8 cellular contexts compared by ENCODE assay signal in genomic region chr2:91571239-91571923, GRCh38.
A peak's percentile ranks its signal among the peaks of the same experiment; 100 is the strongest.
DNase-seq lines count a peak whose midpoint lies in the region; ATAC-seq and TF ChIP-seq lines count a peak whose summit lies in the region.
"Not testable (repeated sequence)": the region's sequence is repeated elsewhere in the genome, so short reads cannot be mapped to it uniquely, and the experiment has no call there.

No MANE protein-coding gene starts in this region.

- not testable (repeated sequence) for H3K27me3 ChIP-seq in GM23248 (replicated peaks; ENCODE audit: insufficient read depth); PC-3 (ENCODE audit: low read length); mammary epithelial cell (ENCODE audit: insufficient read depth, low read length); vagina

- not testable (repeated sequence) for H3K4me2 ChIP-seq in GM23248 (ENCODE audit: unreplicated experiment); PC-3 (ENCODE audit: low read length)
- peak overlapping the region; percentile 21 for H3K4me2 ChIP-seq in mammary epithelial cell (ENCODE audit: insufficient read depth, low read depth, low read length)

- 66 to 86% methylated on average over 31 to 76 of the region's 78 CpGs for WGBS in GM23248 (ENCODE audit: low coverage in 1 of 2, low lambda C conversion rate in 2 of 2, missing lambda C conversion rate in 2 of 2), 2 experiments
- 53% methylated on average over 48 of the region's 78 CpGs for WGBS in mammary epithelial cell (ENCODE audit: low coverage, missing lambda C conversion rate)

- dilution Hi-C loops in mammary epithelial cell (cut with HindIII; ENCODE audit: low sequenced_read_pairs) = not testable (repeated sequence)

- intact Hi-C loops in PC-3 (cut with micrococcal nuclease); mammary epithelial cell (cut with micrococcal nuclease); cardiac septum (cut with DNase I); vagina (cut with DNase I): not testable (repeated sequence)

- not testable (repeated sequence) for H3F3A ChIP-seq in GM23248 (ENCODE audit: insufficient read depth); PC-3 (ENCODE audit: low read length, unreplicated experiment)

- H4K20me1 ChIP-seq in GM23248 (ENCODE audit: insufficient read depth); PC-3 (ENCODE audit: low read length); mammary epithelial cell (ENCODE audit: insufficient read depth, low read length): not testable (repeated sequence)

- ATAC-seq in PC-3 = peak; percentile 31

- POLR2A ChIA-PET in PC-3 (lab: Charles Lee; ENCODE audit: unreplicated experiment) = not testable (repeated sequence)

- TF ChIP-seq POLR2A in vagina (IDR thresholded peaks at IDR 0.05) = not testable (repeated sequence)

- not testable (repeated sequence) for H3K27ac ChIP-seq in GM23248; PC-3 (ENCODE audit: low read length); mammary epithelial cell (ENCODE audit: insufficient read depth, low read depth, low read length); vagina

- H3K4me3 ChIP-seq in GM23248; PC-3 (ENCODE audit: low read length); vagina: not testable (repeated sequence)
- H3K4me3 ChIP-seq in mammary epithelial cell (replicated peaks in 1 of 3; ENCODE audit: insufficient read depth in 1 of 3, low read depth in 2 of 3, low read length in 3 of 3) = peak overlapping the region in 1 of 3 experiments; percentile 18

- not testable (repeated sequence) for H3K4me1 ChIP-seq in GM23248 (ENCODE audit: insufficient read depth); PC-3 (ENCODE audit: insufficient read depth, low read length); mammary epithelial cell (ENCODE audit: insufficient read depth, low read length); vagina

- DNase-seq in GM23248 (peak; percentile 49), mammary epithelial cell (peak; percentile 59), cardiac septum (ENCODE audit: low spot score) (peak; percentile 77), islet precursor cell (peak; percentile 50), myocyte (ENCODE audit: low read depth) (peak; percentile 9), retina (peak; percentile 45), vagina (ENCODE audit: extremely low spot score in 2 of 2) (peak; percentile 65 to 84)
- DNase-seq in PC-3 = not testable (repeated sequence)

- BruUV-seq in PC-3 (replicated peaks; lab: Mats Ljungman, UMichigan); mammary epithelial cell (replicated peaks; lab: Mats Ljungman, UMichigan): not testable (repeated sequence)

- not testable (repeated sequence) for H3K9me3 ChIP-seq in GM23248 (ENCODE audit: low read depth); PC-3 (ENCODE audit: low read length); mammary epithelial cell (replicated peaks; ENCODE audit: insufficient read depth, low read length); vagina

- not testable (repeated sequence) for H2AFZ ChIP-seq in GM23248; PC-3 (ENCODE audit: low read length); mammary epithelial cell (ENCODE audit: low read depth, low read length)

- H3K9me2 ChIP-seq in GM23248 (ENCODE audit: insufficient read depth); PC-3 (replicated peaks; ENCODE audit: low read length): not testable (repeated sequence)

- CTCF ChIA-PET in PC-3 (lab: Charles Lee); mammary epithelial cell (lab: Charles Lee; ENCODE audit: low non-redundant PET): not testable (repeated sequence)

- H3K36me3 ChIP-seq in GM23248 (ENCODE audit: low read depth); PC-3 (ENCODE audit: low read depth, low read length); mammary epithelial cell (ENCODE audit: insufficient read depth, low read length); vagina: not testable (repeated sequence)

- not testable (repeated sequence) for H3K79me2 ChIP-seq in GM23248 (ENCODE audit: insufficient read depth); PC-3 (ENCODE audit: low read length); mammary epithelial cell (ENCODE audit: insufficient read depth, low read length)

- in situ Hi-C loops in GM23248 (cut with MboI); mammary epithelial cell (cut with MboI; ENCODE audit: low sequenced_read_pairs in 2 of 2): not testable (repeated sequence)

- TF ChIP-seq CTCF in PC-3 (conservative IDR thresholded peaks at IDR 0.05; ENCODE audit: low read depth, low read length); mammary epithelial cell (conservative IDR thresholded peaks at IDR 0.05 in 1 of 2, IDR thresholded peaks at IDR 0.05 in 1 of 2; ENCODE audit: extremely low read depth in 1 of 2, insufficient read depth in 1 of 2, low read depth in 1 of 2, low read length in 2 of 2); vagina (IDR thresholded peaks at IDR 0.05): not testable (repeated sequence)

- H3K9ac ChIP-seq in GM23248; PC-3 (ENCODE audit: low read length); mammary epithelial cell (ENCODE audit: insufficient read depth, low read length): not testable (repeated sequence)
